In the genomic region with DNA sequence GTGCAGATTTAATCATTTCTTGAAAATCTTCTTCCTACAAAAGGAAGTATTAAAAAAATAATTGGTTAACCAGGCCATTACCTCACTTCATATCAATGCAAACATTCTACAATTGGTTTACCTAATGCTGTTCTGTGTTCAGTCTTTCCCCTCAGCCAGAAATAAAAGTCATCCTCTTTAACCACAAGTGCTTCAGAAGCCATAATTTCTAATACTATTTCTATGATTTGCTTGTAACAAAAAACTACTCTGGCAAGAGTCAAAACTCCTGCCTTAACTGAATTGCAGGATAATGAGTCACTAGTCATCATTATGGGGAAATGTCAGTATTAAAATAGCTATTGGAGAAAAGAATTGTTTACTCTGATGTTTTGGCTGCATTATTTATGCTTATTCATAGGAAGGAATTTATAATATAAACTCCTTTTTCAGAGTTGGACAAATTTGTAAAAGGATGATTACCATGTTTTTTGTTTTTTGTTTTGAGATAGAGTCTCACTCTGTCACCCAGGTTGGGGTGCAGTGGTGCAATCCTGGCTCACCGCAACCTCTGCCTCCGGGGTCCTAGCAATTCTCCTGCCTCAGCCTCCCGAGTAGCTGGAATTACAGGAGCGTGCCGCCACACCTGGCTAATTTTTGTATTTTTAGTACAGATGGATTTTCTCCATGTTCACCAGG, we compare ENCODE assay signal across 13 cellular contexts. TPM values are rescaled to one million over a fixed set of nuclear protein-coding genes. Genes with fewer than 3 reads are reported as not detected.
DNase-seq lines count a peak whose midpoint lies in the region; ATAC-seq and TF ChIP-seq lines count a peak whose summit lies in the region.
"Had no signal": no experiment of that assay in that cellular context is flagged by ENCODE, and none has a peak within 500 bp of the region (broad histone marks: within the 10 kb centered on the region; RNA-seq: fewer than 3 reads in every experiment).

No MANE protein-coding gene starts in this region.

- peak overlapping the region; percentile 35; the same call in 1 of the 2 replicates for H3K23ac ChIP-seq in IMR-90 (ENCODE audit: low read depth, low read length)
- no peak overlapping the region for H3K23ac ChIP-seq in mesenchymal stem cell (ENCODE audit: low read length in 2 of 2)

- peak overlapping the region; percentile 86; the same call in 1 of the 3 replicates for H2BK15ac ChIP-seq in IMR-90 (ENCODE audit: low read depth, low read length)
- H2BK15ac ChIP-seq in mesenchymal stem cell (ENCODE audit: low read depth, poor library complexity, severe bottlenecking), result no peak overlapping the region

- H3K9me1 ChIP-seq in IMR-90 (ENCODE audit: insufficient read depth, low read length), result no peaks in the 10 kb centered on the region

- H3K18ac ChIP-seq in IMR-90 (ENCODE audit: low read depth, low read length), result peak overlapping the region; percentile 95
- no peak overlapping the region for H3K18ac ChIP-seq in mesenchymal stem cell (ENCODE audit: low read depth in 1 of 2, low read length in 2 of 2)

- H2BK20ac ChIP-seq in IMR-90 (ENCODE audit: low read depth, low read length), result peak overlapping the region; percentile 67

- no peak overlapping the region for H2AK9ac ChIP-seq in IMR-90 (replicated peaks; ENCODE audit: low read depth, low read length, poor library complexity)

- H4K5ac ChIP-seq in IMR-90 (ENCODE audit: low read depth, low read length), result peak overlapping the region; percentile 97

- peak overlapping the region; percentile 80 for H3K4ac ChIP-seq in IMR-90 (ENCODE audit: low read depth, low read length)
- no peak overlapping the region for H3K4ac ChIP-seq in mesenchymal stem cell (ENCODE audit: low read depth in 1 of 2, low read length in 2 of 2)

- H2BK120ac ChIP-seq in IMR-90 (ENCODE audit: low read depth, low read length), result peak overlapping the region; percentile 87
- no peak overlapping the region for H2BK120ac ChIP-seq in mesenchymal stem cell (ENCODE audit: low read depth, low read length)

- H4K8ac ChIP-seq in IMR-90 (ENCODE audit: low read depth in 2 of 2, low read length in 2 of 2) (peak overlapping the region; percentile 45 to 77; a peak in 2 of 4 replicates), mesenchymal stem cell (ENCODE audit: low read length) (no peak overlapping the region)

- intact Hi-C loops in IMR-90 (cut with micrococcal nuclease), result loop anchor here (10.0 kb wide), 1 partner anchor 120 kb away; no protein-coding TSS in a partner anchor

- no peaks in the 10 kb centered on the region for H4K20me1 ChIP-seq in IMR-90 (ENCODE audit: insufficient read depth, low read length)

- peak overlapping the region; percentile 86 for H3K14ac ChIP-seq in IMR-90 (replicated peaks; ENCODE audit: low read depth, low read length)
- H3K14ac ChIP-seq in mesenchymal stem cell (ENCODE audit: low read length in 2 of 2), result no peak overlapping the region

- no CpG with 5 or more reads among the region's 5 CpGs for WGBS in IMR-90 (ENCODE audit: extremely low coverage in 2 of 2, insufficient read length in 1 of 2), 2 experiments
- WGBS in mesenchymal stem cell, result 71% methylated on average over 5 of the region's 5 CpGs

- H3K27ac ChIP-seq in AG04450 (ENCODE audit: low read depth, low read length), result peak overlapping the region; percentile 89
- peak overlapping the region; percentile 97 for H3K27ac ChIP-seq in IMR-90 (ENCODE audit: insufficient read depth, low read length)
- H3K27ac ChIP-seq in mesenchymal stem cell (ENCODE audit: low read length, poor library complexity, severe bottlenecking), result peak overlapping the region; percentile 91
- H3K27ac ChIP-seq in right atrium auricular region, result no peak overlapping the region
- H3K27ac ChIP-seq: neutrophil had no signal

- H3K9me3 ChIP-seq in AG04450 (ENCODE audit: control insufficient read depth, insufficient read depth, low read length) (no peaks in the 10 kb centered on the region), IMR-90 (ENCODE audit: control insufficient read depth, insufficient read depth, low read length) (no peaks in the 10 kb centered on the region), mesenchymal stem cell (ENCODE audit: control insufficient read depth, low read length) (no peaks in the 10 kb centered on the region), right atrium auricular region (no peaks in the 10 kb centered on the region)
- H3K9me3 ChIP-seq: neutrophil had no signal

- H2BK12ac ChIP-seq in mesenchymal stem cell (ENCODE audit: low read length in 2 of 2), result no peak overlapping the region

- peak overlapping the region; percentile 95 for H2AK5ac ChIP-seq in IMR-90 (ENCODE audit: low read depth, low read length)
- no peak overlapping the region for H2AK5ac ChIP-seq in mesenchymal stem cell (ENCODE audit: low read length, severe bottlenecking)

- CTCF ChIA-PET in AG04450 (lab: Charles Lee) (interaction anchor here (1.2 kb wide), 1 partner anchor 15 kb away, joined by 3 read pairs; no protein-coding TSS in a partner anchor), IMR-90 (lab: Yijun Ruan, JAX) (no interaction called here)

- dilution Hi-C loops in IMR-90 (cut with HindIII; ENCODE audit: low sequenced_read_pairs, unreplicated experiment), result no loop called here

- TF ChIP-seq RAD21 in IMR-90 (IDR thresholded peaks at IDR 0.05; ENCODE audit: low read length), result no peak

- H3K9ac ChIP-seq in IMR-90 (ENCODE audit: low read depth, low read length) (no peak overlapping the region), mesenchymal stem cell (ENCODE audit: low read length) (peak overlapping the region; percentile 34)

- no peak overlapping the region for H2AFZ ChIP-seq in IMR-90 (replicated peaks; ENCODE audit: low read length, poor library complexity)
- no peak overlapping the region for H2AFZ ChIP-seq in mesenchymal stem cell (ENCODE audit: low read depth, low read length)

- POLR2A ChIA-PET in AG04450 (lab: Yijun Ruan, JAX) (interaction anchor here (0.7 to 1.0 kb wide), 3 partner anchors 11 to 120 kb away, joined by 3 to 7 read pairs (median 5); no protein-coding TSS in a partner anchor), IMR-90 (lab: Charles Lee; ENCODE audit: unreplicated experiment) (no interaction called here)

- in situ Hi-C loops in IMR-90 (cut with MboI; ENCODE audit: low sequenced_read_pairs), result no loop called here

- H3K4me1 ChIP-seq in IMR-90 (ENCODE audit: control insufficient read depth, insufficient read depth, low read length) (peaks cover 8% of the 10 kb centered on the region), mesenchymal stem cell (ENCODE audit: control insufficient read depth, insufficient read depth, low read depth, low read length) (peaks cover 5% of the 10 kb centered on the region), right atrium auricular region (no peaks in the 10 kb centered on the region)

- TF ChIP-seq CTCF in AG04450 (IDR thresholded peaks at IDR 0.05; ENCODE audit: low read depth, low read length), result no peak
- no peak for TF ChIP-seq CTCF in IMR-90 (conservative IDR thresholded peaks at IDR 0.05; ENCODE audit: low read depth, low read length)
- no peak for TF ChIP-seq CTCF in right atrium auricular region (IDR thresholded peaks at IDR 0.05)

- H3K4me3 ChIP-seq in AG04450 (ENCODE audit: low read depth, low read length) (no peak overlapping the region), IMR-90 (ENCODE audit: insufficient read depth, low read depth, low read length) (no peak overlapping the region), mesenchymal stem cell (ENCODE audit: insufficient read depth in 1 of 2, low read depth in 1 of 2, low read length in 2 of 2) (no peak overlapping the region), right atrium auricular region (no peak overlapping the region)

- H3K4me2 ChIP-seq in IMR-90 (ENCODE audit: low read depth, low read length), result peak overlapping the region; percentile 60
- H3K4me2 ChIP-seq in mesenchymal stem cell (ENCODE audit: low read length, poor library complexity, severe bottlenecking), result no peak overlapping the region

- DNase-seq in AG04450 (ENCODE audit: low read depth, low spot score) (peak; percentile 91), IMR-90 (peak; percentile 98), dedifferentiated amniotic fluid mesenchymal stem cell (ENCODE audit: extremely low spot score) (peak; percentile 96), mesenchymal stem cell (peak; percentile 90), CD1c-positive myeloid dendritic cell (ENCODE audit: extremely low spot score) (no peak), right atrium auricular region (ENCODE audit: low spot score) (no peak)
- DNase-seq: activated T-cell treated with anti-CD3 and anti-CD28 coated beads, Interleukin-2, amount 50 U/mL, for 48 hours; CD4-positive, alpha-beta memory T cell; immature natural killer cell; NK-92 treated with Interleukin-12 subunit alpha and Interleukin-12 subunit beta, amount 100 ng/mL, for 24 hours had no signal

- no TSS peak for BruUV-seq in IMR-90 (replicated peaks; lab: Mats Ljungman, UMichigan)

- H3K79me1 ChIP-seq in IMR-90 (ENCODE audit: low read depth in 1 of 2, low read length in 2 of 2), result no peaks in the 10 kb centered on the region
- no peaks in the 10 kb centered on the region for H3K79me1 ChIP-seq in mesenchymal stem cell (replicated peaks; ENCODE audit: low read length, poor library complexity, severe bottlenecking)

- no peak for TF ChIP-seq POLR2A in IMR-90 (IDR thresholded peaks at IDR 0.05; ENCODE audit: low read depth, low read length)

- H3K36me3 ChIP-seq in IMR-90 (ENCODE audit: control insufficient read depth, insufficient read depth, low read length) (no peaks in the 10 kb centered on the region), mesenchymal stem cell (ENCODE audit: control insufficient read depth in 1 of 2, insufficient read depth in 2 of 2, low read depth in 1 of 2, low read length in 2 of 2) (peaks cover 0 to 10% of the 10 kb centered on the region in 2 experiments), right atrium auricular region (no peaks in the 10 kb centered on the region)

- ATAC-seq in IMR-90 (ENCODE audit: low read depth), result peak; percentile 94
- no peak for ATAC-seq in GM21723 (IDR thresholded peaks at IDR 0.05; ENCODE audit: unreplicated experiment)
- ATAC-seq in GM21367 (IDR thresholded peaks at IDR 0.05; ENCODE audit: unreplicated experiment), result no peak

- H3K27me3 ChIP-seq in AG04450 (ENCODE audit: control insufficient read depth, insufficient read depth, low read length) (no peaks in the 10 kb centered on the region), IMR-90 (ENCODE audit: control insufficient read depth, insufficient read depth, low read length) (no peaks in the 10 kb centered on the region), mesenchymal stem cell (ENCODE audit: control insufficient read depth in 1 of 2, insufficient read depth in 1 of 2, low read length in 2 of 2) (no peaks in the 10 kb centered on the region), right atrium auricular region (no peaks in the 10 kb centered on the region)
- H3K27me3 ChIP-seq: neutrophil had no signal

- peak overlapping the region; percentile 49; the same call in 1 of the 2 replicates for H3K56ac ChIP-seq in IMR-90 (ENCODE audit: extremely low read depth, insufficient read depth, low read length)

- peak overlapping the region; percentile 82; the same call in 1 of the 2 replicates for H4K91ac ChIP-seq in IMR-90 (ENCODE audit: insufficient read depth, low read depth, low read length)
- H4K91ac ChIP-seq in mesenchymal stem cell (ENCODE audit: low read length), result no peak overlapping the region

- H2BK5ac ChIP-seq in IMR-90 (ENCODE audit: low read depth, low read length, poor library complexity, severe bottlenecking) (peak overlapping the region; percentile 98), mesenchymal stem cell (ENCODE audit: low read depth, low read length, poor library complexity, severe bottlenecking) (peak overlapping the region; percentile 94)

RNA-seq across cellular contexts. Expression of gene ODAD2, which starts 55.5 kb away (rescaled TPM):
- polyA plus RNA-seq in AG04450 (2011; rRNA removed) (0.96 and 1.3 TPM in 2 replicates), IMR-90 (2012; rRNA removed) (0.42 and 0.53 TPM in 2 replicates)
- polyA minus RNA-seq in AG04450 (2011; rRNA and poly(A)+ RNA removed), result 0.74 and 1.6 TPM in 2 replicates
- total RNA-seq in IMR-90 (2012; rRNA removed) (0.72 and 1.1 TPM in 2 replicates), right atrium auricular region (under 1 TPM; 0.08 to 0.15 TPM)
- polyA plus RNA-seq in IMR-90 (2012; cell fraction: cytosol; rRNA removed), result 0.08 and 0.13 TPM in 2 replicates
- 0.05 and 0.60 TPM in 2 replicates for polyA plus RNA-seq in IMR-90 (2012; cell fraction: nucleus; rRNA removed; ENCODE audit: low replicate concordance)
- polyA plus RNA-seq in mesenchymal stem cell (2013, experiment 1 of 2), result 0.33 TPM
- polyA plus RNA-seq in mesenchymal stem cell (2013, experiment 2 of 2), result 0.42 TPM
- polyA plus RNA-seq: CD4-positive, alpha-beta memory T cell; immature natural killer cell had no signal

Comparison
In these comparisons a context has a peak if more than half of its experiments do, and no peak if none do; other contexts are left out.
1. DNase-seq: peak in AG04450 (single experiment), IMR-90 (single experiment), dedifferentiated amniotic fluid mesenchymal stem cell (single experiment) and mesenchymal stem cell (single experiment); none in CD1c-positive myeloid dendritic cell (single experiment) and right atrium auricular region (single experiment).
2. H3K27ac ChIP-seq: peak in AG04450 (single experiment), IMR-90 (single experiment) and mesenchymal stem cell (single experiment); none in right atrium auricular region (0 of 2).